ENCODE assay signal across 8 cellular contexts in the genomic region with DNA sequence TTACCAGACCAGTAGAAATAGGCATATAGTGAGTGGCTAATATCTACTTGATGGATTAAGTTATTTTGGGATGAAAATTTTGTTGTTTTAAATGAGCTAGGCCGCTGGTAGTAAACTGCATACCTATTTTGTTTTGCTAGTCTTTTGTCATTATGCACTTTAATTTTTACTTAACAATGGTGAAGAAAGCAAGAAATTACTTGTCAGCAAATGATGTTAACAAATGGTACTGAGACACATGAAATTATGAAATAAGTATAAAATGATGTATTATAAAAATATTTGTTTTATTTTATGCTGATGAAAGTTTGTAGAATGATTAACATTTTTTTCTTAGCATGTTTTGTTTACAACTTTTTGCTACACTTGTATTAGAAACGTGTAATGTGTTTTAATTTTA.
"Had no signal": no experiment of that assay in that cellular context is flagged by ENCODE, and none has a peak within 500 bp of the region (broad histone marks: within the 10 kb centered on the region; RNA-seq: fewer than 3 reads in every experiment).

No MANE protein-coding gene starts in this region.

- FAIRE-seq: G401.6, GM12878, GM12891, GM12892, GM18507, GM19239 had no signal

- DNase-seq: GDM1, GF-D8 had no signal

- ATAC-seq: GM12878 had no signal

- H3K4me3 ChIP-seq: GM12878 had no signal
